In genomic region chr7:113131367-113131766, GRCh38 we compare ENCODE assay signal across 26 cellular contexts.
"Had no signal": no experiment of that assay in that cellular context is flagged by ENCODE, and none has a peak within 500 bp of the region (broad histone marks: within the 10 kb centered on the region; RNA-seq: fewer than 3 reads in every experiment).

No MANE protein-coding gene starts in this region.

- H3K27ac ChIP-seq: epithelial cell of prostate, gastrocnemius medialis, neutrophil, pancreas, testis, tibial artery had no signal

- H3K4me3 ChIP-seq: gastrocnemius medialis, lung, mucosa of descending colon, pancreas, smooth muscle cell, testis, tibial artery had no signal

- H3K4me1 ChIP-seq: gastrocnemius medialis, pancreas, testis, tibial artery had no signal

- DNase-seq: effector CD8-positive, alpha-beta T cell; endodermal cell; foreskin fibroblast; gastrocnemius medialis; head of caudate nucleus; kidney; mucosa of descending colon; naive B cell; pancreas; stimulated activated CD4-positive, alpha-beta T cell treated with anti-CD3 and anti-CD28 coated beads, Interleukin-12 subunit alpha, Interleukin-12 subunit beta, amount 100 ng/mL, for 4 hours; stimulated activated CD4-positive, alpha-beta T cell treated with anti-CD3 and anti-CD28 coated beads, Interleukin-1b, Interleukin-23, amount 100 ng/mL, for 48 hours; stimulated activated CD4-positive, alpha-beta T cell treated with anti-CD3 and anti-CD28 coated beads, Interleukin-4, amount 100 ng/mL, for 24 hours; stimulated activated naive CD8-positive, alpha-beta T cell treated with anti-CD3 and anti-CD28 coated beads, Interleukin-15, Interleukin-2, amounts not matched to agents 100 U/mL and 50 U/mL, for 24 hours; substantia nigra; testis; tibial artery had no signal

- ATAC-seq: esophagus mucosa; gastrocnemius medialis; left lobe of liver; mucosa of descending colon; natural killer cell treated with Interleukin-12 subunit alpha and Interleukin-12 subunit beta and Interleukin-15 and Interleukin-18, amount 100 ng/mL, for 72 hours; pancreas; sciatic nerve; stimulated activated effector memory CD8-positive, alpha-beta T cell treated with anti-CD3 and anti-CD28 coated beads, Interleukin-12 subunit alpha, Interleukin-12 subunit beta, amount 100 ng/mL, for 72 hours; stimulated activated naive CD8-positive, alpha-beta T cell treated with anti-CD3 and anti-CD28 coated beads, Interleukin-15, Interleukin-2, amounts not matched to agents 100 U/mL and 50 U/mL, for 24 hours had no signal

- H3K36me3 ChIP-seq: gastrocnemius medialis, neutrophil, pancreas, tibial artery had no signal

- H3K27me3 ChIP-seq: gastrocnemius medialis, neutrophil, pancreas, testis, tibial artery had no signal

- H3K9me3 ChIP-seq: gastrocnemius medialis, mucosa of descending colon, neutrophil, pancreas, testis, tibial artery had no signal

- H3K4me2 ChIP-seq: smooth muscle cell had no signal

- FAIRE-seq: pancreas, urothelium cell line had no signal
